8 cellular contexts compared by ENCODE assay signal in genomic region chr17:60526726-60527125, GRCh38. TPM values are rescaled to one million over a fixed set of nuclear protein-coding genes. Genes with fewer than 3 reads are reported as not detected.
DNase-seq lines count a peak whose midpoint lies in the region; ATAC-seq, FAIRE-seq and TF ChIP-seq lines count a peak whose summit lies in the region.

No MANE protein-coding gene starts in this region.

- H3K36me3 ChIP-seq in Loucy (ENCODE audit: insufficient read depth, low read length) (no peaks in the 10 kb centered on the region), duodenal mucosa (ENCODE audit: control insufficient read depth in 1 of 2, insufficient read depth in 2 of 2, low read length in 2 of 2) (no peaks in the 10 kb centered on the region)

- intact Hi-C loops in posterior vena cava (cut with DNase I), result no loop called here

- no peak for DNase-seq in natural killer cell treated with Interleukin-12 subunit alpha and Interleukin-12 subunit beta and Interleukin-15 and Interleukin-18, amount 100 ng/mL, for 72 hours (ENCODE audit: low spot score)
- DNase-seq in left lobe of liver (ENCODE audit: low spot score) (no peak), posterior vena cava (ENCODE audit: low spot score) (no peak), RCC 7860 (ENCODE audit: low spot score) (no peak)

- no peaks in the 10 kb centered on the region for H3F3A ChIP-seq in Loucy (ENCODE audit: low read depth)

- no peak for ATAC-seq in natural killer cell treated with Interleukin-12 subunit alpha and Interleukin-12 subunit beta and Interleukin-15 and Interleukin-18, amount 100 ng/mL, for 72 hours
- ATAC-seq in left lobe of liver, result no peak
- ATAC-seq in HG03159 (IDR thresholded peaks at IDR 0.05; ENCODE audit: unreplicated experiment), result no peak

- H3K4me1 Mint-ChIP-seq in natural killer cell treated with Interleukin-12 subunit alpha and Interleukin-12 subunit beta and Interleukin-15 and Interleukin-18, amount 100 ng/mL, for 72 hours (ENCODE audit: low read depth in 2 of 2), result peaks cover 27 to 30% of the 10 kb centered on the region in 2 donors

- H2AFZ ChIP-seq in Loucy (ENCODE audit: low read length), result peak overlapping the region; percentile 99

- H3K27ac ChIP-seq in C4-2B, result peak overlapping the region; percentile 98; the same call in 1 of the 2 replicates
- H3K27ac ChIP-seq in duodenal mucosa (ENCODE audit: low read depth, low read length), result no peak overlapping the region

- no peak for FAIRE-seq in RCC 7860 (lab: Jason Lieb, UNC)

- peak overlapping the region; percentile 97 for H3K4me3 Mint-ChIP-seq in natural killer cell treated with Interleukin-12 subunit alpha and Interleukin-12 subunit beta and Interleukin-15 and Interleukin-18, amount 100 ng/mL, for 72 hours

- H3K27ac Mint-ChIP-seq in natural killer cell treated with Interleukin-12 subunit alpha and Interleukin-12 subunit beta and Interleukin-15 and Interleukin-18, amount 100 ng/mL, for 72 hours, result peak overlapping the region; percentile 91 to 95

- peaks cover 40% of the 10 kb centered on the region for H3K4me1 ChIP-seq in Loucy (ENCODE audit: insufficient read depth, low read length, poor library complexity, severe bottlenecking)
- H3K4me1 ChIP-seq in duodenal mucosa (ENCODE audit: control insufficient read depth in 1 of 2, insufficient read depth in 2 of 2, low read length in 2 of 2), result peaks cover 15 to 23% of the 10 kb centered on the region in 2 donors

- no peaks in the 10 kb centered on the region for H3K27me3 Mint-ChIP-seq in natural killer cell treated with Interleukin-12 subunit alpha and Interleukin-12 subunit beta and Interleukin-15 and Interleukin-18, amount 100 ng/mL, for 72 hours

- H3K9me3 ChIP-seq in Loucy (ENCODE audit: insufficient read depth, low read depth, low read length), result no peaks in the 10 kb centered on the region
- H3K9me3 ChIP-seq in duodenal mucosa (ENCODE audit: control insufficient read depth in 1 of 2, low read length in 2 of 2), result no peaks in the 10 kb centered on the region

- peak overlapping the region; percentile 84 for H3K4me2 ChIP-seq in Loucy (ENCODE audit: low read depth, low read length, poor library complexity, severe bottlenecking)

- peaks cover 55% of the 10 kb centered on the region for H3K79me2 ChIP-seq in Loucy (ENCODE audit: insufficient read depth, low read length)

- peaks cover 37% of the 10 kb centered on the region for H4K20me1 ChIP-seq in Loucy (ENCODE audit: insufficient read depth, low read length, poor library complexity, severe bottlenecking)

- no peaks in the 10 kb centered on the region for H3K9me2 ChIP-seq in Loucy (replicated peaks; ENCODE audit: low read depth, low read length)

- H3K9me3 Mint-ChIP-seq in natural killer cell treated with Interleukin-12 subunit alpha and Interleukin-12 subunit beta and Interleukin-15 and Interleukin-18, amount 100 ng/mL, for 72 hours, result no peaks in the 10 kb centered on the region

- H3K36me3 Mint-ChIP-seq in natural killer cell treated with Interleukin-12 subunit alpha and Interleukin-12 subunit beta and Interleukin-15 and Interleukin-18, amount 100 ng/mL, for 72 hours, result peaks cover 6% of the 10 kb centered on the region

- no peaks in the 10 kb centered on the region for H3K27me3 ChIP-seq in Loucy (ENCODE audit: insufficient read depth, low read length, poor library complexity, severe bottlenecking)
- H3K27me3 ChIP-seq in duodenal mucosa (ENCODE audit: control insufficient read depth in 1 of 2, insufficient read depth in 2 of 2, low read length in 2 of 2), result no peaks in the 10 kb centered on the region

- no peak for TF ChIP-seq CTCF in C4-2B (conservative IDR thresholded peaks at IDR 0.05)
- TF ChIP-seq CTCF in Loucy (conservative IDR thresholded peaks at IDR 0.05; ENCODE audit: low read length), result no peak

- H3K4me3 ChIP-seq in Loucy (ENCODE audit: low read length, poor library complexity, severe bottlenecking), result peak overlapping the region; percentile 89
- H3K4me3 ChIP-seq in duodenal mucosa (ENCODE audit: low read depth in 1 of 2, low read length in 2 of 2), result peak overlapping the region; percentile 98 to 99

- peak overlapping the region; percentile 95 for H3K9ac ChIP-seq in Loucy (ENCODE audit: low read depth, low read length, poor library complexity, severe bottlenecking)
- H3K9ac ChIP-seq in duodenal mucosa (ENCODE audit: low read depth in 1 of 2, low read length in 2 of 2), result peak overlapping the region; percentile 91 to 97

RNA-seq across cellular contexts. Expression of gene APPBP2, which starts 0.7 kb away (rescaled TPM):
- 10 to 100 TPM; 24.0 to 29.4 TPM for total RNA-seq in natural killer cell treated with Interleukin-12 subunit alpha and Interleukin-12 subunit beta and Interleukin-15 and Interleukin-18, amount 100 ng/mL, for 72 hours
- total RNA-seq in left lobe of liver (13.6 TPM), posterior vena cava (10 to 100 TPM; 31.3 to 38.2 TPM)
